1 cellular context compared by ENCODE assay signal in the genomic region with DNA sequence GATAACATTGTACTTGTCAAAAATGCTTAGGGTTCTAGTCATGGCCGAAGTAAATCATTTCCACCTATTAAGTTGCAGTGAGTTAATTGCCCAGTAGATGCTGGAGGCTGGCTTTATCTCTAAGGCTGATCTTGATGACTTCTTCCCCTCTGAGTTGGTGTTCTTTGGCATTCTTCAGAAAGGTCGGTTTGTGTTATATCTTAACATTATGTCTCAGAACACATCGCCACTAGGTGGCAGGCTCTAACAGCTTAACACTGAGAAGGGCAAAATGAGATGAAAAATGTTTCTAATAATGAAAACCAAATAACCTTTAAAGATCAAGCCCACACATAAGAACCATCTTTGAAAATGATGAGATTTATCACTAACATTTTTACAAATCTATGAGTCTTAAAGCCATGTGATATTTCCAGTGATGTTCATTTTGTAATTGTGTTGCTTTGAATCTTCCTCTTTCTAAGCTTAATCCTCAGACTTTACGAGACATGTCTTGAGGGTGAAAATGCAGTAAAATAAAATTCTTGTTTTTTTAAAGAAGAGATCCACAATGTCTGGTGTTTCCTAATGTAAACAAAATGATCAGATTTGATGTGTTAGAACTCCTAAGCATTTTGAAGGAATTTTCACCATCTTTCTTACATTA.
TF ChIP-seq lines count a peak whose summit lies in the region.

No MANE protein-coding gene starts in this region.

TF ChIP-seq in HepG2, 621 proteins besides CTCF, POLR2A, EP300 and RAD21 (continued from another document):
- TF ChIP-seq STAT6 (CRISPR knock-in tag; IDR thresholded peaks at IDR 0.05; ENCODE audit: borderline replicate concordance) (no peak), HNRNPH1 (optimal IDR thresholded peaks at IDR 0.05; ENCODE audit: low read depth, low read length) (no peak)
TF ChIP-seq in HepG2: peak in this region for 2.
